9 cellular contexts compared by ENCODE assay signal in the genomic region with DNA sequence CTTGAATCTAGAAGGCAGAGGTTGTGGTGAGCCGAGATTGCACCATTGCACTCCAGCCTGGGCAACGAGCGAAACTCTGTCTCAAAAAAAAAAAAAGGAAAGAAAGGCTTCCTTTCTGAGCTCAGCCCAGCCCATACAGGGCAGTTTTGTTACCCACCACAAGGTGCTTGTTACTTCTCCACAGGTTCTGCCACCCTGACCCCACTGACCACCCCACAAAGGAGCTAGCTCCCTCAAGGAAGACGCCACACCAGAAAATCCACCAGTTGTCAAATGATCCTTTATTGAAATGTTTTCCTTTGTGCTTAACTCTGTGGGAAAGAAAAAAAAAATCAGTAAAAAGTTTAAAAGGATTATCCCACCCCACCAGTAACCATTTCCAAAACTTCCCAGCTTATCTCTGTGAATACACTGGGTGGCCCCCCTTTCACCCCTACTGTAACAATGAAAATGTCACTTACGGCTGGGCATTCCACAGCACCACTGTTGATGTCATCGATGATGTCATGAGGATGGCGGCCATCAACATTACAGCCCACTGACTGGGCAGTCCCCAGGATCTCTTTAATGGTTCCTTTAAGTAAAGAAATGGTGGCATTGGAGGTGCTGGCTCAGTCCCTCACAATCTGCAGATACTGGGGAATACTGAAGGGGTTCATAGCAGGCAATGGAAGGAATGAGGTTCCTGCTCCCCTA. TPM values are rescaled to one million over a fixed set of nuclear protein-coding genes. Genes with fewer than 3 reads are reported as not detected.
DNase-seq lines count a peak whose midpoint lies in the region; TF ChIP-seq lines count a peak whose summit lies in the region.
"Had no signal": no experiment of that assay in that cellular context is flagged by ENCODE, and none has a peak within 500 bp of the region (broad histone marks: within the 10 kb centered on the region; RNA-seq: fewer than 3 reads in every experiment).

No MANE protein-coding gene starts in this region.

- WGBS in mesendoderm (ENCODE audit: extremely low coverage, insufficient coverage, low lambda C conversion rate): no CpG with 5 or more reads among the region's 7 CpGs

- peaks cover 7% of the 10 kb centered on the region; the same call in 1 of the 2 replicates for H3K9me3 ChIP-seq in Caco-2
- no peaks in the 10 kb centered on the region; the same call in 1 of the 2 replicates for H3K9me3 ChIP-seq in HUES6 (ENCODE audit: control insufficient read depth, insufficient read depth, low read depth, low read length)

- peaks cover 10% of the 10 kb centered on the region for H3K36me3 ChIP-seq in Caco-2 (ENCODE audit: control insufficient read depth, insufficient read depth, low read length)
- peaks cover 77% of the 10 kb centered on the region for H3K36me3 ChIP-seq in HUES6 (ENCODE audit: control insufficient read depth, insufficient read depth, low read length)
- H3K36me3 ChIP-seq in mesendoderm (ENCODE audit: control insufficient read depth, insufficient read depth, low read length): peaks cover 33% of the 10 kb centered on the region

- no TSS peak for BruUV-seq in Caco-2 (replicated peaks; lab: Mats Ljungman, UMichigan)

- peaks cover 99% of the 10 kb centered on the region for H3K36me3 Mint-ChIP-seq in Caco-2 (ENCODE audit: insufficient read depth, unreplicated experiment)

- H2AK5ac ChIP-seq in mesendoderm (ENCODE audit: low read length): no peak overlapping the region

- CTCF ChIA-PET in Caco-2 (lab: Charles Lee): interaction anchor here (1.4 kb wide), 1 partner anchor 23 kb away, joined by 3 read pairs; a partner anchor contains a TSS

- peaks cover 3% of the 10 kb centered on the region for H3K27me3 Mint-ChIP-seq in Caco-2 (ENCODE audit: insufficient read depth, unreplicated experiment)

- no peak overlapping the region for H2BK120ac ChIP-seq in mesendoderm (ENCODE audit: low read depth, low read length)

- no peaks in the 10 kb centered on the region for H3K9me3 Mint-ChIP-seq in Caco-2 (ENCODE audit: unreplicated experiment)

- H3K18ac ChIP-seq in mesendoderm (ENCODE audit: low read length): no peak overlapping the region

- no peak for DNase-seq in Caco-2
- DNase-seq in activated CD8-positive, alpha-beta memory T cell treated with anti-CD3 and anti-CD28 coated beads, Interleukin-2, amount 50 U/mL, for 48 hours: peak; percentile 62
- peak; percentile 47 for DNase-seq in mesendoderm
- no peak for DNase-seq in GDM1 (lab: John Stamatoyannopoulos, UW)
- DNase-seq in head of caudate nucleus: no peak
- DNase-seq in SK-N-DZ (ENCODE audit: low spot score): no peak
- DNase-seq in effector CD8-positive, alpha-beta T cell (lab: John Stamatoyannopoulos, UW): no peak
- DNase-seq: NCI-H524 treated with DMSO at 0.1 percent for 48 hours had no signal

- peaks cover 32% of the 10 kb centered on the region for H3K79me2 ChIP-seq in mesendoderm (ENCODE audit: control insufficient read depth, insufficient read depth, low read length)

- H3K56ac ChIP-seq in mesendoderm (ENCODE audit: low read length): no peak overlapping the region

- H4K8ac ChIP-seq in mesendoderm (ENCODE audit: low read depth, low read length): no peak overlapping the region

- no peak overlapping the region for H3K4me3 ChIP-seq in Caco-2 (ENCODE audit: low read depth, low read length)
- 0 out of 2 replicates have a peak overlapping the region, but pooled peaks have one; percentile 1 for H3K4me3 ChIP-seq in HUES6 (ENCODE audit: low read depth, low read length)
- H3K4me3 ChIP-seq in mesendoderm (ENCODE audit: low read length): no peak overlapping the region

- H2BK15ac ChIP-seq in mesendoderm (replicated peaks; ENCODE audit: low read depth): no peak overlapping the region

- H2BK5ac ChIP-seq in mesendoderm (ENCODE audit: low read length): no peak overlapping the region

- H3K4me1 Mint-ChIP-seq in Caco-2 (ENCODE audit: low read depth, unreplicated experiment): peaks cover 12% of the 10 kb centered on the region

- H3K9ac ChIP-seq in HUES6 (ENCODE audit: low read length) (no peak overlapping the region), mesendoderm (ENCODE audit: low read length) (no peak overlapping the region)

- peak overlapping the region; percentile 95 for H3K4me3 Mint-ChIP-seq in Caco-2 (ENCODE audit: unreplicated experiment)

- H3K27ac Mint-ChIP-seq in Caco-2 (ENCODE audit: unreplicated experiment): peak overlapping the region; percentile 98

- intact Hi-C loops in Caco-2 (cut with micrococcal nuclease; ENCODE audit: unreplicated experiment): no loop called here
- intact Hi-C loops in head of caudate nucleus (cut with DNase I): no loop called here

- peak overlapping the region; percentile 35 for H3K4me2 ChIP-seq in mesendoderm (ENCODE audit: low read length)

- TF ChIP-seq CTCF in Caco-2 (IDR thresholded peaks at IDR 0.05; ENCODE audit: insufficient read depth in 1 of 2, low read depth in 1 of 2, low read length in 1 of 2, severe bottlenecking in 1 of 2, unreplicated experiment in 1 of 2): no peak

- H3K23ac ChIP-seq in mesendoderm (ENCODE audit: low read length): no peak overlapping the region

- H3K79me1 ChIP-seq in mesendoderm (ENCODE audit: low read length): peaks cover 7% of the 10 kb centered on the region

- H3K4me1 ChIP-seq in Caco-2 (peaks cover 9% of the 10 kb centered on the region; the same call in 1 of the 2 replicates), HUES6 (ENCODE audit: control insufficient read depth, insufficient read depth, low read length) (peaks cover 10% of the 10 kb centered on the region), mesendoderm (ENCODE audit: control insufficient read depth, low read depth, low read length) (peaks cover 1% of the 10 kb centered on the region)

- H3K27ac ChIP-seq in HUES6 (ENCODE audit: low read depth, low read length): no peak overlapping the region
- no peak overlapping the region for H3K27ac ChIP-seq in mesendoderm (ENCODE audit: low read depth, low read length)

- POLR2A ChIA-PET in Caco-2 (lab: Charles Lee): no interaction called here

- H3K27me3 ChIP-seq in Caco-2 (replicated peaks; ENCODE audit: control insufficient read depth, insufficient read depth, low read length) (no peaks in the 10 kb centered on the region), HUES6 (ENCODE audit: control insufficient read depth, insufficient read depth, low read length) (no peaks in the 10 kb centered on the region), mesendoderm (ENCODE audit: insufficient read depth, low read length, poor library complexity) (no peaks in the 10 kb centered on the region)

- H3K4ac ChIP-seq in mesendoderm (ENCODE audit: low read depth, low read length): no peak overlapping the region

- H4K5ac ChIP-seq in mesendoderm (ENCODE audit: low read length): no peak overlapping the region

RNA-seq across cellular contexts. Expression of a gene that starts 3.6 kb away (rescaled TPM):
- 1,592 and 1,641 TPM in 2 replicates for total RNA-seq in Caco-2 (2022)
- polyA plus RNA-seq in mesendoderm (2013, experiment 1 of 2): 3,187 TPM
- polyA plus RNA-seq in mesendoderm (2013, experiment 2 of 2): 3,242 TPM
- 1,887 and 2,362 TPM in 2 replicates for polyA plus RNA-seq in SK-N-DZ (2014; cell fraction: cytosol; rRNA removed)
- 1,256 and 1,841 TPM in 2 replicates for polyA plus RNA-seq in SK-N-DZ (2014; cell fraction: nucleus; rRNA removed)

RNA-seq across cellular contexts. Expression of a gene that starts 3.7 kb away (rescaled TPM):
- 25.8 and 26.2 TPM in 2 replicates for total RNA-seq in Caco-2 (2022)
- 7.8 TPM for polyA plus RNA-seq in mesendoderm (2013, experiment 1 of 2)
- 8.5 TPM for polyA plus RNA-seq in mesendoderm (2013, experiment 2 of 2)
- polyA plus RNA-seq in SK-N-DZ (2014; cell fraction: cytosol; rRNA removed): 18.6 and 18.9 TPM in 2 replicates
- polyA plus RNA-seq in SK-N-DZ (2014; cell fraction: nucleus; rRNA removed): 30.0 and 36.0 TPM in 2 replicates

RNA-seq across cellular contexts. Expression of a gene that starts 23.4 kb away (rescaled TPM):
- 9.2 and 9.3 TPM in 2 replicates for total RNA-seq in Caco-2 (2022)
- polyA plus RNA-seq in mesendoderm (2013, experiment 1 of 2): 1.9 TPM
- polyA plus RNA-seq in mesendoderm (2013, experiment 2 of 2): 1.8 TPM
- 4.4 and 4.9 TPM in 2 replicates for polyA plus RNA-seq in SK-N-DZ (2014; cell fraction: cytosol; rRNA removed)
- polyA plus RNA-seq in SK-N-DZ (2014; cell fraction: nucleus; rRNA removed): 4.1 and 5.1 TPM in 2 replicates

RNA-seq across cellular contexts. Expression of a gene that starts 50.6 kb away (rescaled TPM):
- 141 and 144 TPM in 2 replicates for total RNA-seq in Caco-2 (2022)
- 10.7 TPM for polyA plus RNA-seq in mesendoderm (2013, experiment 1 of 2)
- polyA plus RNA-seq in mesendoderm (2013, experiment 2 of 2): 10.9 TPM
- polyA plus RNA-seq in SK-N-DZ (2014; cell fraction: cytosol; rRNA removed): 26.4 TPM in 2 replicates
- polyA plus RNA-seq in SK-N-DZ (2014; cell fraction: nucleus; rRNA removed): 65.9 and 66.7 TPM in 2 replicates

Comparison
In these comparisons a context has a peak if more than half of its experiments do, and no peak if none do; other contexts are left out.
1. DNase-seq: peak in activated CD8-positive, alpha-beta memory T cell treated with anti-CD3 and anti-CD28 coated beads, Interleukin-2, amount 50 U/mL, for 48 hours (single experiment) and mesendoderm (single experiment); none in Caco-2 (0 of 2), GDM1 (single experiment), head of caudate nucleus (0 of 42), SK-N-DZ (single experiment) and effector CD8-positive, alpha-beta T cell (single experiment).